1 cellular context compared by ENCODE assay signal in the genomic region with DNA sequence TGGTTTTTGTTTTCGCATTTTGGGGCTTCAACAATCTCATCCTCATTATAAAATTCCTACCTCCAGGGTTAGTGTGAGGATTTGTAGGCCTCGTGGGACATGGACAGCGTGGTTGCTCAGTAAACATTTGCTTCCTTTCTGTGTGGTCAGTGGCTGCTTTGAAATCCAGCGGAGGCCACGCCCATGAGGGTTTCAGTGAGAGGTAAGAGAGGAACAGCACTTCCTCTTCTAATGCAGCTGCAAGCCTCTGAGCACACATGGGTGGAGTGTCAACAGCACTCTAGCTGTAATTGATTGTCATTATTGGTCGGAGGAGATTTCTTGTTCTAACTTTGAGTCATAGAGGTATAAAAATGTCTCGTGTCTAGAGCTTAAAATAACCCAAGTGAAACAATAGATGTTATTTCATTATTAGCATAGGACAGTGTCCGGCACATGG.
TF ChIP-seq lines count a peak whose summit lies in the region.

No MANE protein-coding gene starts in this region.

TF ChIP-seq in GM12878, 131 proteins besides CTCF, POLR2A, EP300 and RAD21 (continued from another document and continues in another):
- TF ChIP-seq, protein P1, sequence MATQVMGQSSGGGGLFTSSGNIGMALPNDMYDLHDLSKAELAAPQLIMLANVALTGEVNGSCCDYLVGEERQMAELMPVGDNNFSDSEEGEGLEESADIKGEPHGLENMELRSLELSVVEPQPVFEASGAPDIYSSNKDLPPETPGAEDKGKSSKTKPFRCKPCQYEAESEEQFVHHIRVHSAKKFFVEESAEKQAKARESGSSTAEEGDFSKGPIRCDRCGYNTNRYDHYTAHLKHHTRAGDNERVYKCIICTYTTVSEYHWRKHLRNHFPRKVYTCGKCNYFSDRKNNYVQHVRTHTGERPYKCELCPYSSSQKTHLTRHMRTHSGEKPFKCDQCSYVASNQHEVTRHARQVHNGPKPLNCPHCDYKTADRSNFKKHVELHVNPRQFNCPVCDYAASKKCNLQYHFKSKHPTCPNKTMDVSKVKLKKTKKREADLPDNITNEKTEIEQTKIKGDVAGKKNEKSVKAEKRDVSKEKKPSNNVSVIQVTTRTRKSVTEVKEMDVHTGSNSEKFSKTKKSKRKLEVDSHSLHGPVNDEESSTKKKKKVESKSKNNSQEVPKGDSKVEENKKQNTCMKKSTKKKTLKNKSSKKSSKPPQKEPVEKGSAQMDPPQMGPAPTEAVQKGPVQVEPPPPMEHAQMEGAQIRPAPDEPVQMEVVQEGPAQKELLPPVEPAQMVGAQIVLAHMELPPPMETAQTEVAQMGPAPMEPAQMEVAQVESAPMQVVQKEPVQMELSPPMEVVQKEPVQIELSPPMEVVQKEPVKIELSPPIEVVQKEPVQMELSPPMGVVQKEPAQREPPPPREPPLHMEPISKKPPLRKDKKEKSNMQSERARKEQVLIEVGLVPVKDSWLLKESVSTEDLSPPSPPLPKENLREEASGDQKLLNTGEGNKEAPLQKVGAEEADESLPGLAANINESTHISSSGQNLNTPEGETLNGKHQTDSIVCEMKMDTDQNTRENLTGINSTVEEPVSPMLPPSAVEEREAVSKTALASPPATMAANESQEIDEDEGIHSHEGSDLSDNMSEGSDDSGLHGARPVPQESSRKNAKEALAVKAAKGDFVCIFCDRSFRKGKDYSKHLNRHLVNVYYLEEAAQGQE (IDR thresholded peaks at IDR 0.05; ENCODE audit: low read depth, low read length), result 0 out of 2 replicates have a peak, but pooled peaks have one; percentile 6
- no peak for TF ChIP-seq STAT1 (conservative IDR thresholded peaks at IDR 0.05)
- no peak for TF ChIP-seq WRNIP1 (IDR thresholded peaks at IDR 0.05; ENCODE audit: borderline replicate concordance, low read depth, low read length)
- peak; percentile 25; the same call in 1 of the 2 replicates for TF ChIP-seq TAF1 (IDR thresholded peaks at IDR 0.05; ENCODE audit: borderline replicate concordance, low read depth, low read length)
- TF ChIP-seq, protein P2, sequence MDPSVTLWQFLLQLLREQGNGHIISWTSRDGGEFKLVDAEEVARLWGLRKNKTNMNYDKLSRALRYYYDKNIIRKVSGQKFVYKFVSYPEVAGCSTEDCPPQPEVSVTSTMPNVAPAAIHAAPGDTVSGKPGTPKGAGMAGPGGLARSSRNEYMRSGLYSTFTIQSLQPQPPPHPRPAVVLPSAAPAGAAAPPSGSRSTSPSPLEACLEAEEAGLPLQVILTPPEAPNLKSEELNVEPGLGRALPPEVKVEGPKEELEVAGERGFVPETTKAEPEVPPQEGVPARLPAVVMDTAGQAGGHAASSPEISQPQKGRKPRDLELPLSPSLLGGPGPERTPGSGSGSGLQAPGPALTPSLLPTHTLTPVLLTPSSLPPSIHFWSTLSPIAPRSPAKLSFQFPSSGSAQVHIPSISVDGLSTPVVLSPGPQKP (IDR thresholded peaks at IDR 0.05; ENCODE audit: low read depth, low read length), result 0 out of 2 replicates have a peak, but pooled peaks have one; percentile 37
- no peak for TF ChIP-seq SIN3A (IDR thresholded peaks at IDR 0.05; ENCODE audit: low read depth, low read length)
- peak; percentile 89 for TF ChIP-seq NBN (IDR thresholded peaks at IDR 0.05)
- TF ChIP-seq NFIC (IDR thresholded peaks at IDR 0.05; ENCODE audit: low read depth, low read length), result peak; percentile 92
- no peak for TF ChIP-seq MYC (IDR thresholded peaks at IDR 0.05; ENCODE audit: insufficient read depth, insufficient read length, insufficient replicate concordance, low read length, severe bottlenecking)
- peak; percentile 71; the same call in 1 of the 2 replicates for TF ChIP-seq CREB1 (IDR thresholded peaks at IDR 0.05; ENCODE audit: low read depth)
- TF ChIP-seq CREM (IDR thresholded peaks at IDR 0.05; ENCODE audit: low read depth), result peak; percentile 86
- TF ChIP-seq POLR2AphosphoS2 (IDR thresholded peaks at IDR 0.05; ENCODE audit: low read depth, low read length), result no peak
- TF ChIP-seq MYB (IDR thresholded peaks at IDR 0.05; ENCODE audit: borderline replicate concordance, low read depth, low read length), result no peak
- TF ChIP-seq SMAD1 (IDR thresholded peaks at IDR 0.05; ENCODE audit: low read depth, partially characterized antibody), result no peak
- no peak; the same call in 1 of the 2 replicates for TF ChIP-seq ZNF207 (IDR thresholded peaks at IDR 0.05; ENCODE audit: borderline replicate concordance)
- no peak for TF ChIP-seq ESRRA (IDR thresholded peaks at IDR 0.05; ENCODE audit: low read length)
- peak; percentile 95 for TF ChIP-seq MXI1 (IDR thresholded peaks at IDR 0.05; ENCODE audit: low read depth, low read length)
- peak; percentile 71 for TF ChIP-seq GABPA (IDR thresholded peaks at IDR 0.05; ENCODE audit: low read depth)
- TF ChIP-seq, protein P3, sequence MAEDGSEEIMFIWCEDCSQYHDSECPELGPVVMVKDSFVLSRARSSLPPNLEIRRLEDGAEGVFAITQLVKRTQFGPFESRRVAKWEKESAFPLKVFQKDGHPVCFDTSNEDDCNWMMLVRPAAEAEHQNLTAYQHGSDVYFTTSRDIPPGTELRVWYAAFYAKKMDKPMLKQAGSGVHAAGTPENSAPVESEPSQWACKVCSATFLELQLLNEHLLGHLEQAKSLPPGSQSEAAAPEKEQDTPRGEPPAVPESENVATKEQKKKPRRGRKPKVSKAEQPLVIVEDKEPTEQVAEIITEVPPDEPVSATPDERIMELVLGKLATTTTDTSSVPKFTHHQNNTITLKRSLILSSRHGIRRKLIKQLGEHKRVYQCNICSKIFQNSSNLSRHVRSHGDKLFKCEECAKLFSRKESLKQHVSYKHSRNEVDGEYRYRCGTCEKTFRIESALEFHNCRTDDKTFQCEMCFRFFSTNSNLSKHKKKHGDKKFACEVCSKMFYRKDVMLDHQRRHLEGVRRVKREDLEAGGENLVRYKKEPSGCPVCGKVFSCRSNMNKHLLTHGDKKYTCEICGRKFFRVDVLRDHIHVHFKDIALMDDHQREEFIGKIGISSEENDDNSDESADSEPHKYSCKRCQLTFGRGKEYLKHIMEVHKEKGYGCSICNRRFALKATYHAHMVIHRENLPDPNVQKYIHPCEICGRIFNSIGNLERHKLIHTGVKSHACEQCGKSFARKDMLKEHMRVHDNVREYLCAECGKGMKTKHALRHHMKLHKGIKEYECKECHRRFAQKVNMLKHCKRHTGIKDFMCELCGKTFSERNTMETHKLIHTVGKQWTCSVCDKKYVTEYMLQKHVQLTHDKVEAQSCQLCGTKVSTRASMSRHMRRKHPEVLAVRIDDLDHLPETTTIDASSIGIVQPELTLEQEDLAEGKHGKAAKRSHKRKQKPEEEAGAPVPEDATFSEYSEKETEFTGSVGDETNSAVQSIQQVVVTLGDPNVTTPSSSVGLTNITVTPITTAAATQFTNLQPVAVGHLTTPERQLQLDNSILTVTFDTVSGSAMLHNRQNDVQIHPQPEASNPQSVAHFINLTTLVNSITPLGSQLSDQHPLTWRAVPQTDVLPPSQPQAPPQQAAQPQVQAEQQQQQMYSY (CRISPR knock-in tag; IDR thresholded peaks at IDR 0.05), result no peak
- TF ChIP-seq CHD4 (IDR thresholded peaks at IDR 0.05), result no peak
- TF ChIP-seq, protein P4, sequence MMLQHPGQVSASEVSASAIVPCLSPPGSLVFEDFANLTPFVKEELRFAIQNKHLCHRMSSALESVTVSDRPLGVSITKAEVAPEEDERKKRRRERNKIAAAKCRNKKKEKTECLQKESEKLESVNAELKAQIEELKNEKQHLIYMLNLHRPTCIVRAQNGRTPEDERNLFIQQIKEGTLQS (IDR thresholded peaks at IDR 0.05; ENCODE audit: borderline replicate concordance, extremely low read depth, low read depth, low read length), result no peak
- TF ChIP-seq EGR1 (IDR thresholded peaks at IDR 0.05; ENCODE audit: borderline replicate concordance in 1 of 2, low read depth in 2 of 2, low read length in 2 of 2), result 0 out of 3 replicates have a peak, but pooled peaks of 1 of the 2 experiments have one; percentile 21
- TF ChIP-seq ZNF24 (IDR thresholded peaks at IDR 0.05), result 0 out of 2 replicates have a peak, but pooled peaks have one; percentile 6
- no peak for TF ChIP-seq NFXL1 (IDR thresholded peaks at IDR 0.05; ENCODE audit: borderline replicate concordance)
- peak; percentile 93 for TF ChIP-seq IRF4 (IDR thresholded peaks at IDR 0.05; ENCODE audit: low read depth, low read length)
- TF ChIP-seq SP1 (IDR thresholded peaks at IDR 0.05; ENCODE audit: low read depth, low read length), result peak; percentile 58
- TF ChIP-seq HDAC2 (IDR thresholded peaks at IDR 0.05), result no peak
- TF ChIP-seq BHLHE40 (IDR thresholded peaks at IDR 0.05; ENCODE audit: borderline replicate concordance in 1 of 2, low read depth in 2 of 2, low read length in 1 of 2), result peak; percentile 97 to 98
- TF ChIP-seq CBFB (IDR thresholded peaks at IDR 0.05; ENCODE audit: low read depth), result peak; percentile 60; the same call in 1 of the 2 replicates
- no peak for TF ChIP-seq NRF1 (conservative IDR thresholded peaks at IDR 0.05; ENCODE audit: low read depth, low read length)
- TF ChIP-seq, protein P5, sequence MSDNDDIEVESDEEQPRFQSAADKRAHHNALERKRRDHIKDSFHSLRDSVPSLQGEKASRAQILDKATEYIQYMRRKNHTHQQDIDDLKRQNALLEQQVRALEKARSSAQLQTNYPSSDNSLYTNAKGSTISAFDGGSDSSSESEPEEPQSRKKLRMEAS (IDR thresholded peaks at IDR 0.05; ENCODE audit: low read depth, low read length), result peak; percentile 87
- TF ChIP-seq RB1 (IDR thresholded peaks at IDR 0.05; ENCODE audit: borderline replicate concordance), result no peak
- TF ChIP-seq, protein P6, sequence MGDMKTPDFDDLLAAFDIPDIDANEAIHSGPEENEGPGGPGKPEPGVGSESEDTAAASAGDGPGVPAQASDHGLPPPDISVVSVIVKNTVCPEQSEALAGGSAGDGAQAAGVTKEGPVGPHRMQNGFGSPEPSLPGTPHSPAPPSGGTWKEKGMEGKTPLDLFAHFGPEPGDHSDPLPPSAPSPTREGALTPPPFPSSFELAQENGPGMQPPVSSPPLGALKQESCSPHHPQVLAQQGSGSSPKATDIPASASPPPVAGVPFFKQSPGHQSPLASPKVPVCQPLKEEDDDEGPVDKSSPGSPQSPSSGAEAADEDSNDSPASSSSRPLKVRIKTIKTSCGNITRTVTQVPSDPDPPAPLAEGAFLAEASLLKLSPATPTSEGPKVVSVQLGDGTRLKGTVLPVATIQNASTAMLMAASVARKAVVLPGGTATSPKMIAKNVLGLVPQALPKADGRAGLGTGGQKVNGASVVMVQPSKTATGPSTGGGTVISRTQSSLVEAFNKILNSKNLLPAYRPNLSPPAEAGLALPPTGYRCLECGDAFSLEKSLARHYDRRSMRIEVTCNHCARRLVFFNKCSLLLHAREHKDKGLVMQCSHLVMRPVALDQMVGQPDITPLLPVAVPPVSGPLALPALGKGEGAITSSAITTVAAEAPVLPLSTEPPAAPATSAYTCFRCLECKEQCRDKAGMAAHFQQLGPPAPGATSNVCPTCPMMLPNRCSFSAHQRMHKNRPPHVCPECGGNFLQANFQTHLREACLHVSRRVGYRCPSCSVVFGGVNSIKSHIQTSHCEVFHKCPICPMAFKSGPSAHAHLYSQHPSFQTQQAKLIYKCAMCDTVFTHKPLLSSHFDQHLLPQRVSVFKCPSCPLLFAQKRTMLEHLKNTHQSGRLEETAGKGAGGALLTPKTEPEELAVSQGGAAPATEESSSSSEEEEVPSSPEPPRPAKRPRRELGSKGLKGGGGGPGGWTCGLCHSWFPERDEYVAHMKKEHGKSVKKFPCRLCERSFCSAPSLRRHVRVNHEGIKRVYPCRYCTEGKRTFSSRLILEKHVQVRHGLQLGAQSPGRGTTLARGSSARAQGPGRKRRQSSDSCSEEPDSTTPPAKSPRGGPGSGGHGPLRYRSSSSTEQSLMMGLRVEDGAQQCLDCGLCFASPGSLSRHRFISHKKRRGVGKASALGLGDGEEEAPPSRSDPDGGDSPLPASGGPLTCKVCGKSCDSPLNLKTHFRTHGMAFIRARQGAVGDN (IDR thresholded peaks at IDR 0.05), result no peak
- no peak for TF ChIP-seq RFX5 (IDR thresholded peaks at IDR 0.05; ENCODE audit: low read depth, low read length)
- no peak for TF ChIP-seq SUZ12 (IDR thresholded peaks at IDR 0.05; ENCODE audit: unreplicated experiment)
- peak; percentile 84 for TF ChIP-seq PAX5 (IDR thresholded peaks at IDR 0.05; ENCODE audit: borderline replicate concordance, low read depth, low read length)
- peak; percentile 65; the same call in 1 of the 2 replicates for TF ChIP-seq BACH1 (IDR thresholded peaks at IDR 0.05; ENCODE audit: borderline replicate concordance)
- TF ChIP-seq, protein P7, sequence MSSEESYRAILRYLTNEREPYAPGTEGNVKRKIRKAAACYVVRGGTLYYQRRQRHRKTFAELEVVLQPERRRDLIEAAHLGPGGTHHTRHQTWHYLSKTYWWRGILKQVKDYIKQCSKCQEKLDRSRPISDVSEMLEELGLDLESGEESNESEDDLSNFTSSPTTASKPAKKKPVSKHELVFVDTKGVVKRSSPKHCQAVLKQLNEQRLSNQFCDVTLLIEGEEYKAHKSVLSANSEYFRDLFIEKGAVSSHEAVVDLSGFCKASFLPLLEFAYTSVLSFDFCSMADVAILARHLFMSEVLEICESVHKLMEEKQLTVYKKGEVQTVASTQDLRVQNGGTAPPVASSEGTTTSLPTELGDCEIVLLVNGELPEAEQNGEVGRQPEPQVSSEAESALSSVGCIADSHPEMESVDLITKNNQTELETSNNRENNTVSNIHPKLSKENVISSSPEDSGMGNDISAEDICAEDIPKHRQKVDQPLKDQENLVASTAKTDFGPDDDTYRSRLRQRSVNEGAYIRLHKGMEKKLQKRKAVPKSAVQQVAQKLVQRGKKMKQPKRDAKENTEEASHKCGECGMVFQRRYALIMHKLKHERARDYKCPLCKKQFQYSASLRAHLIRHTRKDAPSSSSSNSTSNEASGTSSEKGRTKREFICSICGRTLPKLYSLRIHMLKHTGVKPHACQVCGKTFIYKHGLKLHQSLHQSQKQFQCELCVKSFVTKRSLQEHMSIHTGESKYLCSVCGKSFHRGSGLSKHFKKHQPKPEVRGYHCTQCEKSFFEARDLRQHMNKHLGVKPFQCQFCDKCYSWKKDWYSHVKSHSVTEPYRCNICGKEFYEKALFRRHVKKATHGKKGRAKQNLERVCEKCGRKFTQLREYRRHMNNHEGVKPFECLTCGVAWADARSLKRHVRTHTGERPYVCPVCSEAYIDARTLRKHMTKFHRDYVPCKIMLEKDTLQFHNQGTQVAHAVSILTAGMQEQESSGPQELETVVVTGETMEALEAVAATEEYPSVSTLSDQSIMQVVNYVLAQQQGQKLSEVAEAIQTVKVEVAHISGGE (CRISPR knock-in tag; IDR thresholded peaks at IDR 0.05), result no peak
- TF ChIP-seq ETV6 (conservative IDR thresholded peaks at IDR 0.05 in 1 of 2, IDR thresholded peaks at IDR 0.05 in 1 of 2; ENCODE audit: borderline replicate concordance in 1 of 2, low read depth in 1 of 2), result peak in 1 of 2 experiments; percentile 97; a peak in 2 of 4 replicates
- TF ChIP-seq, protein P8, sequence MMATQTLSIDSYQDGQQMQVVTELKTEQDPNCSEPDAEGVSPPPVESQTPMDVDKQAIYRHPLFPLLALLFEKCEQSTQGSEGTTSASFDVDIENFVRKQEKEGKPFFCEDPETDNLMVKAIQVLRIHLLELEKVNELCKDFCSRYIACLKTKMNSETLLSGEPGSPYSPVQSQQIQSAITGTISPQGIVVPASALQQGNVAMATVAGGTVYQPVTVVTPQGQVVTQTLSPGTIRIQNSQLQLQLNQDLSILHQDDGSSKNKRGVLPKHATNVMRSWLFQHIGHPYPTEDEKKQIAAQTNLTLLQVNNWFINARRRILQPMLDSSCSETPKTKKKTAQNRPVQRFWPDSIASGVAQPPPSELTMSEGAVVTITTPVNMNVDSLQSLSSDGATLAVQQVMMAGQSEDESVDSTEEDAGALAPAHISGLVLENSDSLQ (IDR thresholded peaks at IDR 0.05), result peak; percentile 87
- no peak for TF ChIP-seq EZH2 (IDR thresholded peaks at IDR 0.05; ENCODE audit: borderline replicate concordance, control insufficient read depth, low read depth, low read length)
- no peak for TF ChIP-seq NFYA (IDR thresholded peaks at IDR 0.05; ENCODE audit: borderline replicate concordance, low read depth, low read length)
- peak; percentile 72 for TF ChIP-seq EED (IDR thresholded peaks at IDR 0.05; ENCODE audit: low read depth)
